Comparison of ENCODE assay signal across 1 cellular context in genomic region chr6:151060096-151060741, GRCh38.
TF ChIP-seq lines count a peak whose summit lies in the region.

No MANE protein-coding gene starts in this region.

TF ChIP-seq in HepG2, 621 proteins besides CTCF, POLR2A, EP300 and RAD21 (continued from another document and continues in another):
- peak; percentile 75; the same call in 1 of the 2 replicates for TF ChIP-seq ARID5B (CRISPR knock-in tag; IDR thresholded peaks at IDR 0.05)
- TF ChIP-seq MXI1 (IDR thresholded peaks at IDR 0.05; ENCODE audit: borderline replicate concordance, low read depth, low read length): peak; percentile 36; the same call in 1 of the 3 replicates
- TF ChIP-seq ZNF501 (CRISPR knock-in tag; IDR thresholded peaks at IDR 0.05): peak; percentile 65; the same call in 1 of the 2 replicates
- no peak for TF ChIP-seq SOX6 (IDR thresholded peaks at IDR 0.05)
- TF ChIP-seq SOX6 (CRISPR knock-in tag; IDR thresholded peaks at IDR 0.05): peak; percentile 78
- TF ChIP-seq ZNF574 (CRISPR knock-in tag; IDR thresholded peaks at IDR 0.05): peak; percentile 89
- 0 out of 2 replicates have a peak, but pooled peaks have one; percentile 21 for TF ChIP-seq ZNF607 (CRISPR knock-in tag; IDR thresholded peaks at IDR 0.05; ENCODE audit: borderline replicate concordance)
- TF ChIP-seq HMG20A (CRISPR knock-in tag; IDR thresholded peaks at IDR 0.05; ENCODE audit: borderline replicate concordance): peak; percentile 83; the same call in 1 of the 2 replicates
- TF ChIP-seq SMC3 (IDR thresholded peaks at IDR 0.05; ENCODE audit: low read length): peak; percentile 1; the same call in 1 of the 2 replicates
- peak; percentile 46; the same call in 1 of the 2 replicates for TF ChIP-seq BCL6 (CRISPR knock-in tag; IDR thresholded peaks at IDR 0.05)
- peak; percentile 98 for TF ChIP-seq ARID3A (IDR thresholded peaks at IDR 0.05; ENCODE audit: low read depth, low read length)
- TF ChIP-seq GATAD1 (CRISPR knock-in tag; IDR thresholded peaks at IDR 0.05): 0 out of 2 replicates have a peak, but pooled peaks have one; percentile 22
- TF ChIP-seq RNF219 (CRISPR knock-in tag; IDR thresholded peaks at IDR 0.05): no peak
- peak; percentile 21; the same call in 1 of the 2 replicates for TF ChIP-seq MAFF (IDR thresholded peaks at IDR 0.05; ENCODE audit: low read depth, low read length)
- no peak for TF ChIP-seq NFIB (CRISPR knock-in tag; IDR thresholded peaks at IDR 0.05; ENCODE audit: borderline replicate concordance)
- TF ChIP-seq MED1 (CRISPR knock-in tag; IDR thresholded peaks at IDR 0.05): peak; percentile 91
- peak; percentile 93 for TF ChIP-seq JUN (CRISPR knock-in tag; IDR thresholded peaks at IDR 0.05)
- TF ChIP-seq ZNF513 (CRISPR knock-in tag; conservative IDR thresholded peaks at IDR 0.05): no peak
- TF ChIP-seq XBP1 (CRISPR knock-in tag; IDR thresholded peaks at IDR 0.05): no peak
- peak; percentile 20; the same call in 1 of the 2 replicates for TF ChIP-seq KAT8 (CRISPR knock-in tag; IDR thresholded peaks at IDR 0.05)
- peak; percentile 35; the same call in 1 of the 2 replicates for TF ChIP-seq POGZ (CRISPR knock-in tag; IDR thresholded peaks at IDR 0.05)
- peak; percentile 61 for TF ChIP-seq SKI (IDR thresholded peaks at IDR 0.05; ENCODE audit: partially characterized antibody)
- TF ChIP-seq TGIF2 (CRISPR knock-in tag; IDR thresholded peaks at IDR 0.05): peak; percentile 73
- 0 out of 2 replicates have a peak, but pooled peaks have one; percentile 44 for TF ChIP-seq NR2F6 (IDR thresholded peaks at IDR 0.05)
- TF ChIP-seq NR2F6 (CRISPR knock-in tag; IDR thresholded peaks at IDR 0.05): peak; percentile 53
- no peak for TF ChIP-seq TCF12 (IDR thresholded peaks at IDR 0.05)
- TF ChIP-seq TCF12 (CRISPR knock-in tag; IDR thresholded peaks at IDR 0.05): no peak
- TF ChIP-seq FOXA3 (CRISPR knock-in tag; IDR thresholded peaks at IDR 0.05): peak; percentile 72
- TF ChIP-seq HNF1B (CRISPR knock-in tag; IDR thresholded peaks at IDR 0.05): peak; percentile 75
- no peak for TF ChIP-seq CREBL2 (CRISPR knock-in tag; IDR thresholded peaks at IDR 0.05; ENCODE audit: borderline replicate concordance)
- TF ChIP-seq ASH2L (IDR thresholded peaks at IDR 0.05; ENCODE audit: insufficient read length, low read depth, low read length): peak; percentile 53
- TF ChIP-seq SOX5 (CRISPR knock-in tag; IDR thresholded peaks at IDR 0.05; ENCODE audit: borderline replicate concordance): peak; percentile 66; the same call in 1 of the 2 replicates
- TF ChIP-seq ZNF839 (CRISPR knock-in tag; IDR thresholded peaks at IDR 0.05; ENCODE audit: borderline replicate concordance): no peak
- TF ChIP-seq ZNF800 (CRISPR knock-in tag; IDR thresholded peaks at IDR 0.05): no peak
- 0 out of 2 replicates have a peak, but pooled peaks have one; percentile 53 for TF ChIP-seq RXRB (CRISPR knock-in tag; IDR thresholded peaks at IDR 0.05; ENCODE audit: borderline replicate concordance)
- 0 out of 2 replicates have a peak, but pooled peaks have one; percentile 55 for TF ChIP-seq IRF2 (CRISPR knock-in tag; IDR thresholded peaks at IDR 0.05)
- peak; percentile 4; the same call in 1 of the 2 replicates for TF ChIP-seq ZSCAN21 (CRISPR knock-in tag; IDR thresholded peaks at IDR 0.05; ENCODE audit: borderline replicate concordance)
- peak; percentile 65; the same call in 1 of the 2 replicates for TF ChIP-seq JUNB (CRISPR knock-in tag; IDR thresholded peaks at IDR 0.05; ENCODE audit: borderline replicate concordance)
- peak; percentile 69; the same call in 1 of the 2 replicates for TF ChIP-seq ZGPAT (CRISPR knock-in tag; IDR thresholded peaks at IDR 0.05)
- no peak for TF ChIP-seq SOX13 (IDR thresholded peaks at IDR 0.05)
- peak in 1 of 2 experiments; percentile 44; a peak in 1 of 4 replicates for TF ChIP-seq SOX13 (CRISPR knock-in tag; conservative IDR thresholded peaks at IDR 0.05 in 1 of 2, IDR thresholded peaks at IDR 0.05 in 1 of 2)
- TF ChIP-seq SALL1 (CRISPR knock-in tag; IDR thresholded peaks at IDR 0.05): peak; percentile 91
- peak; percentile 66 for TF ChIP-seq CREM (IDR thresholded peaks at IDR 0.05)
- no peak for TF ChIP-seq CREM (CRISPR knock-in tag; IDR thresholded peaks at IDR 0.05)
- peak; percentile 79; the same call in 1 of the 2 replicates for TF ChIP-seq TBX3 (IDR thresholded peaks at IDR 0.05; ENCODE audit: borderline replicate concordance)
- TF ChIP-seq TCF7 (IDR thresholded peaks at IDR 0.05; ENCODE audit: low read depth): peak; percentile 60; the same call in 1 of the 2 replicates
- TF ChIP-seq HNF4A (CRISPR knock-in tag; IDR thresholded peaks at IDR 0.05): peak; percentile 77
